In genomic region chrX:41108684-41109205, GRCh38 we compare ENCODE assay signal across 2 cellular contexts.
TF ChIP-seq lines count a peak whose summit lies in the region.

No MANE protein-coding gene starts in this region.

TF ChIP-seq in HEK293, 187 proteins besides CTCF, POLR2A, EP300 and RAD21 (continues in another document):
- TF ChIP-seq, protein P1, sequence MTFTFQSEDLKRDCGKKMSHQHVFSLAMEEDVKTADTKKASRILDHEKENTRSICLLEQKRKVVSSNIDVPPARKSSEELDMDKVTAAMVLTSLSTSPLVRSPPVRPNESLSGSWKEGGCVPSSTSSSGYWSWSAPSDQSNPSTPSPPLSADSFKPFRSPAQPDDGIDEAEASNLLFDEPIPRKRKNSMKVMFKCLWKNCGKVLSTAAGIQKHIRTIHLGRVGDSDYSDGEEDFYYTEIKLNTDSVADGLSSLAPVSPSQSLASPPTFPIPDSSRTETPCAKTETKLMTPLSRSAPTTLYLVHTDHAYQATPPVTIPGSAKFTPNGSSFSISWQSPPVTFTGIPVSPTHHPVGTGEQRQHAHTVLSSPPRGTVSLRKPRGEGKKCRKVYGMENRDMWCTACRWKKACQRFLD (tag by site-specific recombination; IDR thresholded peaks at IDR 0.05): no peak
- TF ChIP-seq ZNF664 (tag by site-specific recombination; IDR thresholded peaks at IDR 0.05) (peak; percentile 54; the same call in 1 of the 2 replicates), ZBTB7A (tag by site-specific recombination; IDR thresholded peaks at IDR 0.05; ENCODE audit: low read depth) (no peak), ZNF311 (tag by site-specific recombination; IDR thresholded peaks at IDR 0.05; ENCODE audit: borderline replicate concordance) (no peak), ZNF146 (tag by site-specific recombination; IDR thresholded peaks at IDR 0.05) (no peak), ZNF16 (tag by site-specific recombination; IDR thresholded peaks at IDR 0.05; ENCODE audit: low read depth) (no peak), ZNF624 (tag by site-specific recombination; IDR thresholded peaks at IDR 0.05) (no peak), EGR2 (tag by site-specific recombination; IDR thresholded peaks at IDR 0.05; ENCODE audit: low read depth) (no peak), ZNF585B (tag by site-specific recombination; IDR thresholded peaks at IDR 0.05) (no peak), ZBTB1 (tag by site-specific recombination; IDR thresholded peaks at IDR 0.05) (no peak), ZNF341 (tag by site-specific recombination; IDR thresholded peaks at IDR 0.05; ENCODE audit: low read depth) (peak; percentile 42; the same call in 1 of the 2 replicates), OSR2 (tag by site-specific recombination; IDR thresholded peaks at IDR 0.05) (peak; percentile 66), HOXC10 (CRISPR knock-in tag; IDR thresholded peaks at IDR 0.05) (no peak), SCRT2 (tag by site-specific recombination; IDR thresholded peaks at IDR 0.05) (0 out of 2 replicates have a peak, but pooled peaks have one; percentile 60), GLIS1 (tag by site-specific recombination; IDR thresholded peaks at IDR 0.05) (peak; percentile 92), ZNF2 (tag by site-specific recombination; IDR thresholded peaks at IDR 0.05) (no peak), ZNF133 (tag by site-specific recombination; IDR thresholded peaks at IDR 0.05) (no peak), ZNF610 (tag by site-specific recombination; IDR thresholded peaks at IDR 0.05; ENCODE audit: borderline replicate concordance) (no peak), ZFP41 (tag by site-specific recombination; IDR thresholded peaks at IDR 0.05; ENCODE audit: borderline replicate concordance) (no peak), ZNF776 (tag by site-specific recombination; IDR thresholded peaks at IDR 0.05; ENCODE audit: borderline replicate concordance) (no peak), ZNF621 (tag by site-specific recombination; IDR thresholded peaks at IDR 0.05) (no peak)
- TF ChIP-seq, protein P2, sequence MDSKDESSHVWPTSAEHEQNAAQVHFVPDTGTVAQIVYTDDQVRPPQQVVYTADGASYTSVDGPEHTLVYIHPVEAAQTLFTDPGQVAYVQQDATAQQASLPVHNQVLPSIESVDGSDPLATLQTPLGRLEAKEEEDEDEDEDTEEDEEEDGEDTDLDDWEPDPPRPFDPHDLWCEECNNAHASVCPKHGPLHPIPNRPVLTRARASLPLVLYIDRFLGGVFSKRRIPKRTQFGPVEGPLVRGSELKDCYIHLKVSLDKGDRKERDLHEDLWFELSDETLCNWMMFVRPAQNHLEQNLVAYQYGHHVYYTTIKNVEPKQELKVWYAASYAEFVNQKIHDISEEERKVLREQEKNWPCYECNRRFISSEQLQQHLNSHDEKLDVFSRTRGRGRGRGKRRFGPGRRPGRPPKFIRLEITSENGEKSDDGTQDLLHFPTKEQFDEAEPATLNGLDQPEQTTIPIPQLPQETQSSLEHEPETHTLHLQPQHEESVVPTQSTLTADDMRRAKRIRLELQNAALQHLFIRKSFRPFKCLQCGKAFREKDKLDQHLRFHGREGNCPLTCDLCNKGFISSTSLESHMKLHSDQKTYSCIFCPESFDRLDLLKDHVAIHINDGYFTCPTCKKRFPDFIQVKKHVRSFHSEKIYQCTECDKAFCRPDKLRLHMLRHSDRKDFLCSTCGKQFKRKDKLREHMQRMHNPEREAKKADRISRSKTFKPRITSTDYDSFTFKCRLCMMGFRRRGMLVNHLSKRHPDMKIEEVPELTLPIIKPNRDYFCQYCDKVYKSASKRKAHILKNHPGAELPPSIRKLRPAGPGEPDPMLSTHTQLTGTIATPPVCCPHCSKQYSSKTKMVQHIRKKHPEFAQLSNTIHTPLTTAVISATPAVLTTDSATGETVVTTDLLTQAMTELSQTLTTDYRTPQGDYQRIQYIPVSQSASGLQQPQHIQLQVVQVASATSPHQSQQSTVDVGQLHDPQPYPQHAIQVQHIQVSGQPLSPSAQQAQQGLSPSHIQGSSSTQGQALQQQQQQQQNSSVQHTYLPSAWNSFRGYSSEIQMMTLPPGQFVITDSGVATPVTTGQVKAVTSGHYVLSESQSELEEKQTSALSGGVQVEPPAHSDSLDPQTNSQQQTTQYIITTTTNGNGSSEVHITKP (tag by site-specific recombination; IDR thresholded peaks at IDR 0.05): peak; percentile 92
- TF ChIP-seq, protein P3, sequence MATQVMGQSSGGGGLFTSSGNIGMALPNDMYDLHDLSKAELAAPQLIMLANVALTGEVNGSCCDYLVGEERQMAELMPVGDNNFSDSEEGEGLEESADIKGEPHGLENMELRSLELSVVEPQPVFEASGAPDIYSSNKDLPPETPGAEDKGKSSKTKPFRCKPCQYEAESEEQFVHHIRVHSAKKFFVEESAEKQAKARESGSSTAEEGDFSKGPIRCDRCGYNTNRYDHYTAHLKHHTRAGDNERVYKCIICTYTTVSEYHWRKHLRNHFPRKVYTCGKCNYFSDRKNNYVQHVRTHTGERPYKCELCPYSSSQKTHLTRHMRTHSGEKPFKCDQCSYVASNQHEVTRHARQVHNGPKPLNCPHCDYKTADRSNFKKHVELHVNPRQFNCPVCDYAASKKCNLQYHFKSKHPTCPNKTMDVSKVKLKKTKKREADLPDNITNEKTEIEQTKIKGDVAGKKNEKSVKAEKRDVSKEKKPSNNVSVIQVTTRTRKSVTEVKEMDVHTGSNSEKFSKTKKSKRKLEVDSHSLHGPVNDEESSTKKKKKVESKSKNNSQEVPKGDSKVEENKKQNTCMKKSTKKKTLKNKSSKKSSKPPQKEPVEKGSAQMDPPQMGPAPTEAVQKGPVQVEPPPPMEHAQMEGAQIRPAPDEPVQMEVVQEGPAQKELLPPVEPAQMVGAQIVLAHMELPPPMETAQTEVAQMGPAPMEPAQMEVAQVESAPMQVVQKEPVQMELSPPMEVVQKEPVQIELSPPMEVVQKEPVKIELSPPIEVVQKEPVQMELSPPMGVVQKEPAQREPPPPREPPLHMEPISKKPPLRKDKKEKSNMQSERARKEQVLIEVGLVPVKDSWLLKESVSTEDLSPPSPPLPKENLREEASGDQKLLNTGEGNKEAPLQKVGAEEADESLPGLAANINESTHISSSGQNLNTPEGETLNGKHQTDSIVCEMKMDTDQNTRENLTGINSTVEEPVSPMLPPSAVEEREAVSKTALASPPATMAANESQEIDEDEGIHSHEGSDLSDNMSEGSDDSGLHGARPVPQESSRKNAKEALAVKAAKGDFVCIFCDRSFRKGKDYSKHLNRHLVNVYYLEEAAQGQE (tag by site-specific recombination; IDR thresholded peaks at IDR 0.05): 0 out of 2 replicates have a peak, but pooled peaks have one; percentile 3

TF ChIP-seq in H1, 55 proteins besides CTCF, POLR2A, EP300 and RAD21:
- TF ChIP-seq SP1 (IDR thresholded peaks at IDR 0.05; ENCODE audit: low read depth, low read length) (no peak), JUN (IDR thresholded peaks at IDR 0.05; ENCODE audit: low read depth, low read length) (no peak), HDAC2 (IDR thresholded peaks at IDR 0.05; ENCODE audit: borderline replicate concordance in 1 of 2, low read depth in 2 of 2, low read length in 2 of 2) (no peak), TBP (IDR thresholded peaks at IDR 0.05; ENCODE audit: low read depth, low read length) (no peak), SP4 (IDR thresholded peaks at IDR 0.05; ENCODE audit: low read length) (no peak), RXRA (IDR thresholded peaks at IDR 0.05; ENCODE audit: insufficient read depth, low read depth, low read length) (no peak), SIX5 (IDR thresholded peaks at IDR 0.05; ENCODE audit: low read depth, low read length) (no peak), RBBP5 (IDR thresholded peaks at IDR 0.05; ENCODE audit: borderline replicate concordance, low read depth, low read length) (no peak), KDM5A (IDR thresholded peaks at IDR 0.05; ENCODE audit: low read length) (no peak), MAFK (IDR thresholded peaks at IDR 0.05; ENCODE audit: low read depth, low read length) (no peak), RNF2 (IDR thresholded peaks at IDR 0.05; ENCODE audit: borderline replicate concordance, low read depth, low read length, missing control alignments, poor library complexity, severe bottlenecking) (no peak), SP2 (IDR thresholded peaks at IDR 0.05; ENCODE audit: low read length) (no peak), BRCA1 (IDR thresholded peaks at IDR 0.05; ENCODE audit: low read depth, low read length) (no peak)
- TF ChIP-seq, protein P4, sequence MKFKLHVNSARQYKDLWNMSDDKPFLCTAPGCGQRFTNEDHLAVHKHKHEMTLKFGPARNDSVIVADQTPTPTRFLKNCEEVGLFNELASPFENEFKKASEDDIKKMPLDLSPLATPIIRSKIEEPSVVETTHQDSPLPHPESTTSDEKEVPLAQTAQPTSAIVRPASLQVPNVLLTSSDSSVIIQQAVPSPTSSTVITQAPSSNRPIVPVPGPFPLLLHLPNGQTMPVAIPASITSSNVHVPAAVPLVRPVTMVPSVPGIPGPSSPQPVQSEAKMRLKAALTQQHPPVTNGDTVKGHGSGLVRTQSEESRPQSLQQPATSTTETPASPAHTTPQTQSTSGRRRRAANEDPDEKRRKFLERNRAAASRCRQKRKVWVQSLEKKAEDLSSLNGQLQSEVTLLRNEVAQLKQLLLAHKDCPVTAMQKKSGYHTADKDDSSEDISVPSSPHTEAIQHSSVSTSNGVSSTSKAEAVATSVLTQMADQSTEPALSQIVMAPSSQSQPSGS (IDR thresholded peaks at IDR 0.05; ENCODE audit: low read length): no peak
- TF ChIP-seq, protein P5, sequence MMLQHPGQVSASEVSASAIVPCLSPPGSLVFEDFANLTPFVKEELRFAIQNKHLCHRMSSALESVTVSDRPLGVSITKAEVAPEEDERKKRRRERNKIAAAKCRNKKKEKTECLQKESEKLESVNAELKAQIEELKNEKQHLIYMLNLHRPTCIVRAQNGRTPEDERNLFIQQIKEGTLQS (IDR thresholded peaks at IDR 0.05; ENCODE audit: insufficient read depth, low read depth, low read length): no peak
